In the genomic region with DNA sequence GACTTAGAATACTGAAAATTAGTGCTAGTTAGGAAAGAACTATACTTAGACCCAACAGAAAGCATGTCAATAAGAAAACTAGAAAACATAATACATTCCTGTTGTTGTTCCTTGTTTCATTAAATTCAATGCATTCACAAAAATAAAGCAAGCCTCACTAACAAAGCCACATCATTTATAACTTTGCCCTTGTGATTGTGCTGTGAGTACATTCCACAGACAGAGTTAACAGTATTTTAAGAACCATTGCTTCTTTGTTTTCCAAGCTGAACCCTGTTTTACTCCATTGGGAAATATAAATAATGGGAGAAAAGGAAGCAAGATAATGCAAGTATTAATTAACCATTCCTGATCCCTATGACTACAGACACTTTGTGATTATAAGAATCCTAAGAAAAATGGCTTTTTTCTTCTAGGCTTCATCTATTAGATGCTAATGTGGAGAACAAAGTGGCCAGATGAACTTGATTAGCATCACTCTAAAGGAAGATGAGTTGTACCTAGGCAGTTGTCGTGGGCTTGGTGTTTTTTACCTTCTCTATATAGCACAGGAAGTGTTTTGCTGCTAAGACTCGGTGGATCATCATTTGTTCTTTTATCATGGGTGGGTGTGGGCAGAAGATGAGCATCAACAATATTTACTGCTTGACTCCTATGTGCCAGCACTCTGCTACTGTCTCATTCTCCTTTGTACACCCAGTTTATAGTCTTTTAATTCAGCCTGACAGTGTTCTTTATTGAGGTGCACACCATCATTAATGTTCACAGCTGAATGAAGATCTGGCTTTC, we compare ENCODE assay signal across 15 cellular contexts.
"Had no signal": no experiment of that assay in that cellular context is flagged by ENCODE, and none has a peak within 500 bp of the region (broad histone marks: within the 10 kb centered on the region; RNA-seq: fewer than 3 reads in every experiment).

No MANE protein-coding gene starts in this region.

- H3K9me3 Mint-ChIP-seq: activated CD4-positive, alpha-beta T cell treated with anti-CD3 and anti-CD28 coated beads, Interleukin-2, amount 10 ng/mL, durations not matched to agents 7 days and 5 days; endodermal cell had no signal

- H3K27me3 ChIP-seq: cardiac muscle cell, dorsolateral prefrontal cortex, gastroesophageal sphincter, heart right ventricle had no signal

- ATAC-seq: left colon had no signal

- DNase-seq: activated CD4-positive, alpha-beta T cell treated with anti-CD3 and anti-CD28 coated beads, Interleukin-2, amount 10 ng/mL, durations not matched to agents 7 days and 5 days; activated CD8-positive, alpha-beta memory T cell treated with anti-CD3 and anti-CD28 coated beads for 24 hours; dorsolateral prefrontal cortex; endodermal cell; heart right ventricle; left colon; midbrain; posterior cingulate gyrus; retina; stimulated activated CD4-positive, alpha-beta T cell treated with anti-CD3 and anti-CD28 coated beads, Interleukin-12 subunit alpha, Interleukin-12 subunit beta, amount 100 ng/mL, for 4 hours; stimulated activated CD4-positive, alpha-beta T cell treated with anti-CD3 and anti-CD28 coated beads, Interleukin-2, amount 100 ng/mL, for 24 hours; T-helper 2 cell had no signal

- H3K4me3 ChIP-seq: cardiac muscle cell, dorsolateral prefrontal cortex, gastroesophageal sphincter, heart right ventricle, lung had no signal

- H3K27ac ChIP-seq: cardiac muscle cell, dorsolateral prefrontal cortex, gastroesophageal sphincter had no signal

- H3K9me3 ChIP-seq: gastroesophageal sphincter, heart right ventricle had no signal

- H3K27me3 Mint-ChIP-seq: activated CD4-positive, alpha-beta T cell treated with anti-CD3 and anti-CD28 coated beads, Interleukin-2, amount 10 ng/mL, durations not matched to agents 7 days and 5 days had no signal

- H3K36me3 ChIP-seq: cardiac muscle cell, gastroesophageal sphincter, heart right ventricle had no signal

- H3K27ac Mint-ChIP-seq: activated CD4-positive, alpha-beta T cell treated with anti-CD3 and anti-CD28 coated beads, Interleukin-2, amount 10 ng/mL, durations not matched to agents 7 days and 5 days; endodermal cell had no signal

- H3K4me3 Mint-ChIP-seq: activated CD4-positive, alpha-beta T cell treated with anti-CD3 and anti-CD28 coated beads, Interleukin-2, amount 10 ng/mL, durations not matched to agents 7 days and 5 days; endodermal cell had no signal
